Comparison of ENCODE assay signal across 21 cellular contexts in the genomic region with DNA sequence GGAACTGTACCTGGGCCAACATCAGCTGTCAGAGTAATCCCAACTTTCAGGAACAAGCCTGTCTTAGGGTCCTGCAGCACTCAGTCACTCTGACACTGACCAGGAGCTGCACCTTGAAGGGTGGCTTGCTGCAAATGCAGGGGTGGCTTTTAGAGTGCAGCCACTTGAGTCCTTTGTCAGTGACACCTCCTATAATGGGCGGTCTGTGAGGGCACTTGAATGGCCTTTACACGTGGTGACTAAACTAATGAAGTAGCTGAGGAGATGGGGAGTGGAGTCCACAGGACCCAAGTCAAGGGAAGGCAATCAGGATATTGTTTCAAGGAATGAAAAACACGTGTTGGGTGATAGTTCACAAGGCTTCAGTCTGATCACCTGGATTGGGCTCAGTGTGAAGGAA. TPM values are rescaled to one million over a fixed set of nuclear protein-coding genes. Genes with fewer than 3 reads are reported as not detected.
"Had no signal": no experiment of that assay in that cellular context is flagged by ENCODE, and none has a peak within 500 bp of the region (broad histone marks: within the 10 kb centered on the region; RNA-seq: fewer than 3 reads in every experiment).

No MANE protein-coding gene starts in this region.

- H3K27me3 ChIP-seq: ovary, sigmoid colon, stomach, thyroid gland had no signal

- H3K9me3 ChIP-seq: ovary, psoas muscle, stomach, thyroid gland had no signal

- DNase-seq: effector memory CD8-positive, alpha-beta T cell; erythroblast; hypothalamus; immature natural killer cell; islet precursor cell; natural killer cell; occipital lobe; ovary; psoas muscle; right cardiac atrium; sigmoid colon; stimulated activated CD4-positive, alpha-beta T cell treated with anti-CD3 and anti-CD28 coated beads, Interleukin-2, amount 100 ng/mL, for 24 hours; stimulated activated CD4-positive, alpha-beta T cell treated with anti-CD3 and anti-CD28 coated beads, Interleukin-4, amount 100 ng/mL, for 24 hours; stimulated activated naive CD4-positive, alpha-beta T cell treated with Interleukin-2 at 50 U/mL for 16 hours; stomach; thyroid gland had no signal

- H3K4me1 ChIP-seq: psoas muscle, sigmoid colon had no signal

- ATAC-seq: effector memory CD8-positive, alpha-beta T cell; natural killer cell; psoas muscle; right cardiac atrium; stimulated activated effector memory CD8-positive, alpha-beta T cell treated with anti-CD3 and anti-CD28 coated beads, Interleukin-12 subunit alpha, Interleukin-12 subunit beta, amount 100 ng/mL, for 72 hours had no signal

- H3K27ac ChIP-seq: ovary, psoas muscle, sigmoid colon, stomach, thyroid gland had no signal

- H3K4me3 ChIP-seq: lung, ovary, psoas muscle, sigmoid colon, stomach, thyroid gland had no signal

- H3K9me3 Mint-ChIP-seq: effector memory CD8-positive, alpha-beta T cell; type B pancreatic cell had no signal

- H3K36me3 Mint-ChIP-seq: immature natural killer cell; memory B cell; natural killer cell; stimulated activated effector memory CD8-positive, alpha-beta T cell treated with anti-CD3 and anti-CD28 coated beads, Interleukin-12 subunit alpha, Interleukin-12 subunit beta, amount 100 ng/mL, for 72 hours; type B pancreatic cell had no signal

- H3K36me3 ChIP-seq: ovary, sigmoid colon, stomach, thyroid gland had no signal

- H3K27ac Mint-ChIP-seq: effector memory CD8-positive, alpha-beta T cell; immature natural killer cell; memory B cell; natural killer cell; stimulated activated effector memory CD8-positive, alpha-beta T cell treated with anti-CD3 and anti-CD28 coated beads, Interleukin-12 subunit alpha, Interleukin-12 subunit beta, amount 100 ng/mL, for 72 hours had no signal

RNA-seq across cellular contexts. Expression of a gene that starts 11.1 kb away (rescaled TPM):
- total RNA-seq: mononuclear cell, natural killer cell had no signal
